In genomic region chr7:2662273-2663120, GRCh38 we compare ENCODE assay signal across 17 cellular contexts. TPM values are rescaled to one million over a fixed set of nuclear protein-coding genes. Genes with fewer than 3 reads are reported as not detected.
"Had no signal": no experiment of that assay in that cellular context is flagged by ENCODE, and none has a peak within 500 bp of the region (broad histone marks: within the 10 kb centered on the region; RNA-seq: fewer than 3 reads in every experiment).

No MANE protein-coding gene starts in this region.

- H3K36me3 Mint-ChIP-seq: activated CD4-positive, alpha-beta memory T cell treated with anti-CD3 and anti-CD28 coated beads for 36 hours; activated naive CD8-positive, alpha-beta T cell treated with anti-CD3 and anti-CD28 coated beads, Interleukin-2, amount 10 ng/mL, durations not matched to agents 7 days and 5 days had no signal

- H3K79me2 ChIP-seq: hepatocyte had no signal

- H3K27ac Mint-ChIP-seq: activated CD4-positive, alpha-beta memory T cell treated with anti-CD3 and anti-CD28 coated beads for 36 hours; activated naive CD8-positive, alpha-beta T cell treated with anti-CD3 and anti-CD28 coated beads, Interleukin-2, amount 10 ng/mL, durations not matched to agents 7 days and 5 days; activated T-cell treated with anti-CD3 and anti-CD28 coated beads, Interleukin-2, amount 50 U/mL, for 72 hours; naive thymus-derived CD8-positive, alpha-beta T cell; progenitor cell of endocrine pancreas; stimulated activated naive CD8-positive, alpha-beta T cell treated with anti-CD3 and anti-CD28 coated beads, Interleukin-15, amount 100 ng/mL, for 72 hours; T-helper 2 cell treated with Interferon-gamma antibody and Interleukin-4, amounts not matched to agents 5 μg/mL and 100 μg/mL, for 36 hours had no signal

- H3K4me1 Mint-ChIP-seq: activated naive CD8-positive, alpha-beta T cell treated with anti-CD3 and anti-CD28 coated beads, Interleukin-2, amount 10 ng/mL, durations not matched to agents 7 days and 5 days had no signal

- H3K4me1 ChIP-seq: colonic mucosa had no signal

- DNase-seq: activated CD4-positive, alpha-beta memory T cell treated with anti-CD3 and anti-CD28 coated beads for 36 hours; activated CD4-positive, alpha-beta T cell treated with anti-CD3 and anti-CD28 coated beads for 1 hour; activated naive CD8-positive, alpha-beta T cell treated with anti-CD3 and anti-CD28 coated beads, Interleukin-2, amount 10 ng/mL, durations not matched to agents 7 days and 5 days; activated T-cell treated with anti-CD3 and anti-CD28 coated beads, Interleukin-2, amount 50 U/mL, for 72 hours; colonic mucosa; effector memory CD4-positive, alpha-beta T cell; mammary epithelial cell; stimulated activated CD4-positive, alpha-beta T cell treated with anti-CD3 and anti-CD28 coated beads, Interleukin-15, amount 100 ng/mL, for 24 hours; stimulated activated CD4-positive, alpha-beta T cell treated with anti-CD3 and anti-CD28 coated beads, Interleukin-4, amount 100 ng/mL, for 24 hours; stimulated activated naive CD8-positive, alpha-beta T cell treated with anti-CD3 and anti-CD28 coated beads, Interleukin-15, amount 100 ng/mL, for 72 hours; SW 1271 had no signal

- H3K4me2 ChIP-seq: hepatocyte had no signal

- H3K9me3 Mint-ChIP-seq: activated CD4-positive, alpha-beta memory T cell treated with anti-CD3 and anti-CD28 coated beads for 36 hours; activated naive CD8-positive, alpha-beta T cell treated with anti-CD3 and anti-CD28 coated beads, Interleukin-2, amount 10 ng/mL, durations not matched to agents 7 days and 5 days; activated T-cell treated with anti-CD3 and anti-CD28 coated beads, Interleukin-2, amount 50 U/mL, for 72 hours; naive thymus-derived CD8-positive, alpha-beta T cell; stimulated activated naive CD8-positive, alpha-beta T cell treated with anti-CD3 and anti-CD28 coated beads, Interleukin-15, amount 100 ng/mL, for 72 hours; T-helper 2 cell treated with Interferon-gamma antibody and Interleukin-4, amounts not matched to agents 5 μg/mL and 100 μg/mL, for 36 hours had no signal

- H3K9me3 ChIP-seq: colonic mucosa, mucosa of descending colon, thoracic aorta had no signal

- H3K4me3 Mint-ChIP-seq: activated CD4-positive, alpha-beta memory T cell treated with anti-CD3 and anti-CD28 coated beads for 36 hours; activated naive CD8-positive, alpha-beta T cell treated with anti-CD3 and anti-CD28 coated beads, Interleukin-2, amount 10 ng/mL, durations not matched to agents 7 days and 5 days; activated T-cell treated with anti-CD3 and anti-CD28 coated beads, Interleukin-2, amount 50 U/mL, for 72 hours; naive thymus-derived CD8-positive, alpha-beta T cell; T-helper 2 cell treated with Interferon-gamma antibody and Interleukin-4, amounts not matched to agents 5 μg/mL and 100 μg/mL, for 36 hours had no signal

- ATAC-seq: activated T-cell treated with anti-CD3 and anti-CD28 coated beads, Interleukin-2, amount 50 U/mL, for 72 hours; naive thymus-derived CD8-positive, alpha-beta T cell had no signal

- H2AFZ ChIP-seq: hepatocyte had no signal

- H3K27ac ChIP-seq: colonic mucosa, hepatocyte, thoracic aorta had no signal

- H3K27me3 ChIP-seq: colonic mucosa, hepatocyte had no signal

- H3K36me3 ChIP-seq: colonic mucosa had no signal

- H3K4me3 ChIP-seq: colonic mucosa, hepatocyte, mucosa of descending colon, thoracic aorta had no signal

RNA-seq across cellular contexts. Expression of gene AMZ1, which starts 25.5 kb away (rescaled TPM):
- total RNA-seq: hepatocyte had no signal
- polyA plus RNA-seq: naive thymus-derived CD8-positive, alpha-beta T cell had no signal
